ENCODE assay signal across 9 cellular contexts in genomic region chr1:235417101-235417697, GRCh38. TPM values are rescaled to one million over a fixed set of nuclear protein-coding genes. Genes with fewer than 3 reads are reported as not detected.
DNase-seq lines count a peak whose midpoint lies in the region; ATAC-seq and TF ChIP-seq lines count a peak whose summit lies in the region.
"Had no signal": no experiment of that assay in that cellular context is flagged by ENCODE, and none has a peak within 500 bp of the region (broad histone marks: within the 10 kb centered on the region; RNA-seq: fewer than 3 reads in every experiment).

No MANE protein-coding gene starts in this region.

- intact Hi-C loops in activated CD8-positive, alpha-beta T cell treated with anti-CD3 and anti-CD28 coated beads for 36 hours (cut with micrococcal nuclease) = loop anchor here (1.0 to 5.0 kb wide), 4 partner anchors 90 to 320 kb away; partner anchors contain the start of genes ARID4B and GGPS1

- no peak overlapping the region for H2BK120ac ChIP-seq in mesendoderm (ENCODE audit: low read depth, low read length)

- H3K79me1 ChIP-seq in mesendoderm (ENCODE audit: low read length) = peaks cover 2% of the 10 kb centered on the region

- no peak overlapping the region for H3K27ac ChIP-seq in effector memory CD4-positive, alpha-beta T cell (ENCODE audit: insufficient read depth, low read length, poor library complexity, severe bottlenecking)
- no peak overlapping the region for H3K27ac ChIP-seq in mesendoderm (ENCODE audit: low read depth, low read length)

- POLR2A ChIA-PET in activated CD8-positive, alpha-beta T cell treated with anti-CD3 and anti-CD28 coated beads for 36 hours (lab: Charles Lee) = no interaction called here

- no peak overlapping the region for H4K5ac ChIP-seq in mesendoderm (ENCODE audit: low read length)

- H3K27me3 ChIP-seq in effector memory CD4-positive, alpha-beta T cell (replicated peaks; ENCODE audit: control insufficient read depth, insufficient read depth, low read length, poor library complexity, severe bottlenecking) = no peaks in the 10 kb centered on the region
- H3K27me3 ChIP-seq in mesendoderm (ENCODE audit: insufficient read depth, low read length, poor library complexity) = no peaks in the 10 kb centered on the region

- no peaks in the 10 kb centered on the region for H3K9me3 Mint-ChIP-seq in activated CD8-positive, alpha-beta T cell treated with anti-CD3 and anti-CD28 coated beads for 36 hours
- H3K9me3 Mint-ChIP-seq: IgD-negative memory B cell had no signal

- peaks cover 3% of the 10 kb centered on the region for H3K4me1 ChIP-seq in effector memory CD4-positive, alpha-beta T cell (ENCODE audit: control insufficient read depth, insufficient read depth, low read length, poor library complexity, severe bottlenecking)
- no peaks in the 10 kb centered on the region for H3K4me1 ChIP-seq in mesendoderm (ENCODE audit: control insufficient read depth, low read depth, low read length)

- no peak overlapping the region for H3K9ac ChIP-seq in mesendoderm (ENCODE audit: low read length)

- peaks cover 11% of the 10 kb centered on the region for H3K36me3 Mint-ChIP-seq in activated CD8-positive, alpha-beta T cell treated with anti-CD3 and anti-CD28 coated beads for 36 hours (ENCODE audit: low read depth)
- H3K36me3 Mint-ChIP-seq: IgD-negative memory B cell had no signal

- no peak overlapping the region for H3K4me3 Mint-ChIP-seq in activated CD8-positive, alpha-beta T cell treated with anti-CD3 and anti-CD28 coated beads for 36 hours
- H3K4me3 Mint-ChIP-seq: IgD-negative memory B cell had no signal

- no peak overlapping the region for H3K4me2 ChIP-seq in mesendoderm (ENCODE audit: low read length)

- no CpG with 5 or more reads among the region's 7 CpGs for WGBS in mesendoderm (ENCODE audit: extremely low coverage, insufficient coverage, low lambda C conversion rate)

- peak; percentile 81 for TF ChIP-seq CTCF in activated CD8-positive, alpha-beta T cell treated with anti-CD3 and anti-CD28 coated beads for 36 hours (IDR thresholded peaks at IDR 0.05)

- H3K4me3 ChIP-seq in effector memory CD4-positive, alpha-beta T cell (ENCODE audit: insufficient read depth, low read depth, low read length, poor library complexity, severe bottlenecking) = no peak overlapping the region
- no peak overlapping the region for H3K4me3 ChIP-seq in mesendoderm (ENCODE audit: low read length)

- no peak overlapping the region for H4K8ac ChIP-seq in mesendoderm (ENCODE audit: low read depth, low read length)

- H3K23ac ChIP-seq in mesendoderm (ENCODE audit: low read length) = no peak overlapping the region

- H3K79me2 ChIP-seq in mesendoderm (ENCODE audit: control insufficient read depth, insufficient read depth, low read length) = peaks cover 2% of the 10 kb centered on the region

- no peak overlapping the region for H3K27ac Mint-ChIP-seq in activated CD8-positive, alpha-beta T cell treated with anti-CD3 and anti-CD28 coated beads for 36 hours
- H3K27ac Mint-ChIP-seq: IgD-negative memory B cell had no signal

- peak; percentile 81 for ATAC-seq in activated CD8-positive, alpha-beta T cell treated with anti-CD3 and anti-CD28 coated beads for 36 hours
- no peak for ATAC-seq in HG02870 (IDR thresholded peaks at IDR 0.05; ENCODE audit: unreplicated experiment)

- H3K36me3 ChIP-seq in effector memory CD4-positive, alpha-beta T cell (ENCODE audit: control insufficient read depth, insufficient read depth, low read length) = peaks cover 4% of the 10 kb centered on the region
- no peaks in the 10 kb centered on the region for H3K36me3 ChIP-seq in mesendoderm (ENCODE audit: control insufficient read depth, insufficient read depth, low read length)

- no peaks in the 10 kb centered on the region for H3K27me3 Mint-ChIP-seq in activated CD8-positive, alpha-beta T cell treated with anti-CD3 and anti-CD28 coated beads for 36 hours
- H3K27me3 Mint-ChIP-seq: IgD-negative memory B cell had no signal

- H2BK5ac ChIP-seq in mesendoderm (ENCODE audit: low read length) = no peak overlapping the region

- peaks cover 6% of the 10 kb centered on the region for H3K4me1 Mint-ChIP-seq in activated CD8-positive, alpha-beta T cell treated with anti-CD3 and anti-CD28 coated beads for 36 hours (ENCODE audit: low read depth)

- H2AK5ac ChIP-seq in mesendoderm (ENCODE audit: low read length) = no peak overlapping the region

- no peak overlapping the region for H3K4ac ChIP-seq in mesendoderm (ENCODE audit: low read depth, low read length)

- H3K56ac ChIP-seq in mesendoderm (ENCODE audit: low read length) = no peak overlapping the region

- CTCF ChIA-PET in activated CD8-positive, alpha-beta T cell treated with anti-CD3 and anti-CD28 coated beads for 36 hours (lab: Charles Lee) = interaction anchor here (0.6 to 4.0 kb wide), 85 partner anchors 9 to 928 kb away, joined by 3 to 56 read pairs (median 5); partner anchors contain the start of genes B3GALNT2 and RBM34

- DNase-seq in CD1c-positive myeloid dendritic cell (ENCODE audit: extremely low spot score) (peak; percentile 60), H4 (ENCODE audit: low spot score) (peak; percentile 58), NCI-H748 (lab: John Stamatoyannopoulos, UW; ENCODE audit: unreplicated experiment) (peak; percentile 42), mesendoderm (peak; percentile 76)
- DNase-seq in activated CD8-positive, alpha-beta T cell treated with anti-CD3 and anti-CD28 coated beads for 36 hours = peak; percentile 79
- peak; percentile 12 to 50 (median 18) for DNase-seq in effector memory CD4-positive, alpha-beta T cell
- DNase-seq in stimulated activated CD8-positive, alpha-beta memory T cell treated with anti-CD3 and anti-CD28 coated beads, Interleukin-4, amount 100 ng/mL, for 24 hours (ENCODE audit: low read depth) = peak; percentile 30

- H3K9me3 ChIP-seq in effector memory CD4-positive, alpha-beta T cell (ENCODE audit: control insufficient read depth, low read length) = no peaks in the 10 kb centered on the region

- no peak overlapping the region for H3K18ac ChIP-seq in mesendoderm (ENCODE audit: low read length)

- H2BK15ac ChIP-seq in mesendoderm (replicated peaks; ENCODE audit: low read depth) = no peak overlapping the region

RNA-seq across cellular contexts. Expression of gene TBCE, which starts 50.0 kb away (rescaled TPM):
- 32.9 and 41.2 TPM in 2 replicates for total RNA-seq in H4 (2014; rRNA removed; shearing (Covaris generic))
- total RNA-seq in activated CD8-positive, alpha-beta T cell treated with anti-CD3 and anti-CD28 coated beads for 36 hours = 10 to 100 TPM; 21.8 to 24.0 TPM
- polyA plus RNA-seq in mesendoderm (2013, experiment 1 of 2) = 46.4 TPM
- 47.4 TPM for polyA plus RNA-seq in mesendoderm (2013, experiment 2 of 2)

Comparison
In these comparisons a context has a peak if more than half of its experiments do, and no peak if none do; other contexts are left out.
1. DNase-seq: peak in every context shown above with its lines; median percentile 79 in activated CD8-positive, alpha-beta T cell treated with anti-CD3 and anti-CD28 coated beads for 36 hours; 76 in mesendoderm; 60 in CD1c-positive myeloid dendritic cell; 58 in H4; 42 in NCI-H748; 30 in stimulated activated CD8-positive, alpha-beta memory T cell treated with anti-CD3 and anti-CD28 coated beads, Interleukin-4, amount 100 ng/mL, for 24 hours; 18 in effector memory CD4-positive, alpha-beta T cell.